Comparison of ENCODE assay signal across 23 cellular contexts in genomic region chr2:40316631-40317030, GRCh38.
A peak's percentile ranks its signal among the peaks of the same experiment; 100 is the strongest.
DNase-seq lines count a peak whose midpoint lies in the region; ATAC-seq and TF ChIP-seq lines count a peak whose summit lies in the region.
"Had no signal": no experiment of that assay in that cellular context is flagged by ENCODE, and none has a peak within 500 bp of the region (broad histone marks: within the 10 kb centered on the region; RNA-seq: fewer than 3 reads in every experiment).

No MANE protein-coding gene starts in this region.

- no peaks in the 10 kb centered on the region for H3K27me3 ChIP-seq in mammary epithelial cell (ENCODE audit: insufficient read depth, low read length)
- no peaks in the 10 kb centered on the region for H3K27me3 ChIP-seq in foreskin keratinocyte
- no peaks in the 10 kb centered on the region for H3K27me3 ChIP-seq in skeletal muscle satellite cell (ENCODE audit: control insufficient read depth, insufficient read depth, low read length)
- H3K27me3 ChIP-seq: BLaER1 treated with 17β-estradiol and CSF1 and Interleukin-3, amounts not matched to agents 10 nM and 100 nM had no signal

- dilution Hi-C loops in mammary epithelial cell (cut with HindIII; ENCODE audit: low sequenced_read_pairs), result no loop called here

- in situ Hi-C loops in mammary epithelial cell (cut with MboI; ENCODE audit: low sequenced_read_pairs in 2 of 2), result no loop called here

- H4K20me1 ChIP-seq in mammary epithelial cell (ENCODE audit: insufficient read depth, low read length), result no peaks in the 10 kb centered on the region
- H4K20me1 ChIP-seq: BLaER1 treated with 17β-estradiol and CSF1 and Interleukin-3, amounts not matched to agents 10 nM and 100 nM had no signal

- no peaks in the 10 kb centered on the region for H3K36me3 ChIP-seq in mammary epithelial cell (ENCODE audit: insufficient read depth, low read length)
- H3K36me3 ChIP-seq in skeletal muscle satellite cell (ENCODE audit: insufficient read depth, low read length), result no peaks in the 10 kb centered on the region
- H3K36me3 ChIP-seq: HAP-1 had no signal

- H3K9me3 ChIP-seq in mammary epithelial cell (replicated peaks; ENCODE audit: insufficient read depth, low read length) (no peaks in the 10 kb centered on the region), skeletal muscle satellite cell (replicated peaks; ENCODE audit: low read length) (no peaks in the 10 kb centered on the region)

- H3K4me1 Mint-ChIP-seq in MCF 10A (ENCODE audit: insufficient read depth, unreplicated experiment), result peaks cover 21% of the 10 kb centered on the region
- H3K4me1 Mint-ChIP-seq: CD4-positive, alpha-beta memory T cell had no signal

- no peaks in the 10 kb centered on the region for H3K9me3 Mint-ChIP-seq in MCF 10A (ENCODE audit: unreplicated experiment)

- no peak for TF ChIP-seq CTCF in mammary epithelial cell (conservative IDR thresholded peaks at IDR 0.05 in 1 of 2, IDR thresholded peaks at IDR 0.05 in 1 of 2; ENCODE audit: extremely low read depth in 1 of 2, insufficient read depth in 1 of 2, low read depth in 1 of 2, low read length in 2 of 2)
- TF ChIP-seq CTCF in MCF 10A (IDR thresholded peaks at IDR 0.05; ENCODE audit: unreplicated experiment), result no peak
- TF ChIP-seq CTCF in foreskin keratinocyte (conservative IDR thresholded peaks at IDR 0.05), result no peak

- H3K27ac ChIP-seq in mammary epithelial cell (ENCODE audit: insufficient read depth, low read depth, low read length), result no peak overlapping the region
- H3K27ac ChIP-seq in foreskin keratinocyte, result no peak overlapping the region
- H3K27ac ChIP-seq: 22Rv1; BLaER1 treated with 17β-estradiol and CSF1 and Interleukin-3, amounts not matched to agents 10 nM and 100 nM; HL-60; RWPE1 had no signal

- H3K4me3 ChIP-seq in mammary epithelial cell (replicated peaks in 1 of 3; ENCODE audit: insufficient read depth in 1 of 3, low read depth in 2 of 3, low read length in 3 of 3) (no peak overlapping the region), skeletal muscle satellite cell (ENCODE audit: low read length) (no peak overlapping the region)
- H3K4me3 ChIP-seq: BLaER1 treated with 17β-estradiol and CSF1 and Interleukin-3, amounts not matched to agents 10 nM and 100 nM; HAP-1; K562 had no signal

- BruUV-seq in mammary epithelial cell (replicated peaks; lab: Mats Ljungman, UMichigan) (no TSS peak), MCF 10A (replicated peaks; lab: Mats Ljungman, UMichigan) (no TSS peak)

- H3K4me1 ChIP-seq in mammary epithelial cell (ENCODE audit: insufficient read depth, low read length), result no peaks in the 10 kb centered on the region
- no peaks in the 10 kb centered on the region for H3K4me1 ChIP-seq in foreskin keratinocyte
- H3K4me1 ChIP-seq in skeletal muscle satellite cell (ENCODE audit: control insufficient read depth, insufficient read depth, low read length), result peaks cover 30% of the 10 kb centered on the region
- H3K4me1 ChIP-seq: BLaER1 treated with 17β-estradiol and CSF1 and Interleukin-3, amounts not matched to agents 10 nM and 100 nM; HAP-1 had no signal

- no peaks in the 10 kb centered on the region for H3K79me2 ChIP-seq in mammary epithelial cell (ENCODE audit: insufficient read depth, low read length)

- no peak overlapping the region for H3K27ac Mint-ChIP-seq in MCF 10A (ENCODE audit: low read depth, unreplicated experiment)
- H3K27ac Mint-ChIP-seq: CD4-positive, alpha-beta memory T cell had no signal

- intact Hi-C loops in mammary epithelial cell (cut with micrococcal nuclease) (no loop called here), MCF 10A (cut with micrococcal nuclease) (no loop called here)

- 82% methylated on average over 2 of the region's 2 CpGs for WGBS in mammary epithelial cell (ENCODE audit: low coverage, missing lambda C conversion rate)

- peak; percentile 3 for DNase-seq in mammary epithelial cell
- no peak for DNase-seq in MCF 10A (ENCODE audit: unreplicated experiment)
- DNase-seq in foreskin keratinocyte, result no peak
- no peak for DNase-seq in superior temporal gyrus (ENCODE audit: extremely low spot score)
- DNase-seq in hepatic stellate cell (ENCODE audit: low spot score), result no peak
- DNase-seq: CD4-positive, alpha-beta memory T cell; DMS153; GDM1; NCI-H1092; NCI-H1436 treated with DMSO at 0.1 percent for 48 hours; NCI-H1930; NCI-H510A treated with DMSO at 0.1 percent for 48 hours; NCI-H748 treated with DMSO at 0.1 percent for 48 hours had no signal

- H3K9ac ChIP-seq in mammary epithelial cell (ENCODE audit: insufficient read depth, low read length) (no peak overlapping the region), skeletal muscle satellite cell (ENCODE audit: low read depth, low read length) (peak overlapping the region; percentile 48)
- H3K9ac ChIP-seq: BLaER1 treated with 17β-estradiol and CSF1 and Interleukin-3, amounts not matched to agents 10 nM and 100 nM had no signal

- no peak overlapping the region for H2AFZ ChIP-seq in mammary epithelial cell (ENCODE audit: low read depth, low read length)

- ATAC-seq in SK-N-SH treated with all-trans-retinoic acid at 6 μM for 48 hours (peak; percentile 60), foreskin keratinocyte (peak; percentile 40), GM19397 (IDR thresholded peaks at IDR 0.05; ENCODE audit: unreplicated experiment) (no peak)
- ATAC-seq: HepG2, K562 had no signal

- POLR2A ChIA-PET in MCF 10A (lab: Yijun Ruan, JAX), result interaction anchor here (0.5 to 1.5 kb wide), 3 partner anchors 30 to 279 kb away, joined by 4 to 5 read pairs (median 4); no protein-coding TSS in a partner anchor

- CTCF ChIA-PET in mammary epithelial cell (lab: Charles Lee; ENCODE audit: low non-redundant PET), result no interaction called here
- CTCF ChIA-PET in MCF 10A (lab: Yijun Ruan, JAX), result interaction anchor here (0.5 kb wide), 1 partner anchor 137 kb away, joined by 4 read pairs; no protein-coding TSS in a partner anchor

- no peak overlapping the region for H3K4me3 Mint-ChIP-seq in MCF 10A (ENCODE audit: unreplicated experiment)
- H3K4me3 Mint-ChIP-seq: CD4-positive, alpha-beta memory T cell had no signal

- H3K4me2 ChIP-seq in mammary epithelial cell (ENCODE audit: insufficient read depth, low read depth, low read length) (no peak overlapping the region), skeletal muscle satellite cell (ENCODE audit: low read length) (peak overlapping the region; percentile 29)
- H3K4me2 ChIP-seq: BLaER1 treated with 17β-estradiol and CSF1 and Interleukin-3, amounts not matched to agents 10 nM and 100 nM had no signal

- H3K27me3 Mint-ChIP-seq in MCF 10A (ENCODE audit: insufficient read depth, unreplicated experiment), result no peaks in the 10 kb centered on the region
- H3K27me3 Mint-ChIP-seq: CD4-positive, alpha-beta memory T cell had no signal

- H3K36me3 Mint-ChIP-seq in MCF 10A (ENCODE audit: insufficient read depth, unreplicated experiment), result no peaks in the 10 kb centered on the region
- H3K36me3 Mint-ChIP-seq: CD4-positive, alpha-beta memory T cell had no signal

TF ChIP-seq in SK-N-SH treated with all-trans-retinoic acid at 6 μM for 48 hours, 23 proteins besides CTCF, POLR2A, EP300 and RAD21:
- TF ChIP-seq GLIS3 (CRISPR knock-in tag; IDR thresholded peaks at IDR 0.05), result no peak
- no peak for TF ChIP-seq ZFP3 (CRISPR knock-in tag; IDR thresholded peaks at IDR 0.05)
- no peak for TF ChIP-seq POU6F1 (CRISPR knock-in tag; IDR thresholded peaks at IDR 0.05; ENCODE audit: borderline replicate concordance, low read depth)
- no peak for TF ChIP-seq ZNF8 (CRISPR knock-in tag; IDR thresholded peaks at IDR 0.05)
- no peak for TF ChIP-seq ZFP30 (CRISPR knock-in tag; IDR thresholded peaks at IDR 0.05)
- no peak for TF ChIP-seq TOX (CRISPR knock-in tag; IDR thresholded peaks at IDR 0.05; ENCODE audit: borderline replicate concordance)
- no peak for TF ChIP-seq PPARA (CRISPR knock-in tag; IDR thresholded peaks at IDR 0.05; ENCODE audit: borderline replicate concordance)
- TF ChIP-seq ZNF565 (CRISPR knock-in tag; conservative IDR thresholded peaks at IDR 0.05; ENCODE audit: low read depth), result no peak
- TF ChIP-seq ESRRG (CRISPR knock-in tag; IDR thresholded peaks at IDR 0.05), result no peak
- no peak for TF ChIP-seq OSR1 (CRISPR knock-in tag; IDR thresholded peaks at IDR 0.05)
